Comparison of ENCODE assay signal across 7 cellular contexts in the genomic region with DNA sequence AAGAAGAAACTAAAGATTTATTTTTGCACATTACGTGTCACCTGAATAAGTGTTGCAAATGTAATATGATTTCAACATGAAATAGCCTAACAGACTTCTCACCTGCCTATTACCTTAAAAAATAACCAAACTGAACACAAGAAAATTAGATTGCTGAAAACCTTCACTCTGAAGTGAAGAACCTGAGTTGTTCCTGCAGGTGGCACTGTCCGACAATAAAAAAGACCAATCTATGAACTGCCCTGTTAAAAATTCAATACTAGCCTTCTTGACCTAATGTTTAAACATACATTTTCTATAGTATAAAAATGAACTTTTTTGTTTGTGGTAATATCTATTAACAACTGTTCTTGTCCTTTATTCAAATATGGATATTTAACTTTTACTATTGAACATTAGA.
DNase-seq lines count a peak whose midpoint lies in the region; ATAC-seq lines count a peak whose summit lies in the region.

No MANE protein-coding gene starts in this region.

- ATAC-seq in GM19328 (IDR thresholded peaks at IDR 0.05; ENCODE audit: unreplicated experiment) = peak; percentile 66

- DNase-seq in DMS 273 (lab: John Stamatoyannopoulos, UW; ENCODE audit: unreplicated experiment) = peak; percentile 73
- DNase-seq in NCI-H146 (lab: John Stamatoyannopoulos, UW) = peak; percentile 60
- DNase-seq in activated CD4-positive, alpha-beta T cell treated with anti-CD3 and anti-CD28 coated beads, Interleukin-2, amount 50 U/mL, for 1 hour = peak; percentile 14
- peak; percentile 29 for DNase-seq in glomerular endothelial cell (ENCODE audit: extremely low read depth, low read depth, low spot score)
- DNase-seq in stimulated activated CD4-positive, alpha-beta T cell treated with anti-CD3 and anti-CD28 coated beads, Interleukin-2, amount 100 ng/mL, for 24 hours = peak; percentile 6 to 17
- no peak for DNase-seq in NK-92 (lab: John Stamatoyannopoulos, UW; ENCODE audit: unreplicated experiment)
